28 cellular contexts compared by ENCODE assay signal in the genomic region with DNA sequence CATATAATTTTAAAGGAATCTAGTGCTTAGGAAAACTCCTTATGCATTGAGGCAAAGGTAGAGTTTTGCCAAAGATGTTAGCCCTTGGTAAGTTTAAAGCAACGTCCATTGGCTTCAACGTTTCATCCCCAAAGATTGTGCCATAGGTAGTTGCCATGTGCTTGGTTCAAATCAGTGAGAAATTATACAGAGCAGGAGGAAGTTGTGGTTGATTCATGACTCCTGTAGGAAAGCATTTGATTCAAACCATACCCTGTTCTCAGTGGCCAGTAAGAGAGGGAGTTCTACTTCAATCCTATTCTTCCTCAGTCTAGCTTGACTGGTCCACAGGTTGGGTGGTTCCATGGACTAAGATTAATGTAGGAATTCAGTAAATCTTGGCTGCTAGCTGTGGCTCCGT.
A peak's percentile ranks its signal among the peaks of the same experiment; 100 is the strongest.
DNase-seq lines count a peak whose midpoint lies in the region; ATAC-seq, FAIRE-seq and TF ChIP-seq lines count a peak whose summit lies in the region.
"Had no signal": no experiment of that assay in that cellular context is flagged by ENCODE, and none has a peak within 500 bp of the region (broad histone marks: within the 10 kb centered on the region; RNA-seq: fewer than 3 reads in every experiment).

No MANE protein-coding gene starts in this region.

- 86% methylated on average over 3 of the region's 3 CpGs; no CpG with 5 or more reads in 1 of the 2 experiments for WGBS in H1 (ENCODE audit: extremely low coverage in 1 of 2, insufficient coverage in 1 of 2, insufficient read length in 1 of 2, insufficient replicate concordance in 2 of 2, low coverage in 1 of 2, low lambda C conversion rate in 2 of 2, missing lambda C conversion rate in 1 of 2), 2 experiments

- no peak overlapping the region for H2AK5ac ChIP-seq in H1 (ENCODE audit: low read depth, low read length)

- H3K27ac ChIP-seq in H1 (ENCODE audit: low read depth, low read length): no peak overlapping the region
- H3K27ac ChIP-seq: 22Rv1, colonic mucosa, right lobe of liver had no signal

- H4K20me1 ChIP-seq in H1 (replicated peaks in 1 of 2; ENCODE audit: control insufficient read depth in 1 of 2, insufficient read depth in 2 of 2, low read length in 2 of 2): no peaks in the 10 kb centered on the region

- H3K27ac Mint-ChIP-seq in effector memory CD8-positive, alpha-beta T cell: no peak overlapping the region
- H3K27ac Mint-ChIP-seq: activated T-cell treated with anti-CD3 and anti-CD28 coated beads, Interleukin-2, amount 50 U/mL, for 24 hours; stimulated activated effector memory CD8-positive, alpha-beta T cell treated with anti-CD3 and anti-CD28 coated beads, Interleukin-12 subunit alpha, Interleukin-12 subunit beta, amount 100 ng/mL, for 72 hours had no signal

- H3K27me3 Mint-ChIP-seq in effector memory CD8-positive, alpha-beta T cell: peaks cover 41 to 52% of the 10 kb centered on the region in 2 donors
- H3K27me3 Mint-ChIP-seq: brain had no signal

- no peaks in the 10 kb centered on the region for H3K9me3 Mint-ChIP-seq in effector memory CD8-positive, alpha-beta T cell
- H3K9me3 Mint-ChIP-seq: activated T-cell treated with anti-CD3 and anti-CD28 coated beads, Interleukin-2, amount 50 U/mL, for 24 hours; stimulated activated effector memory CD8-positive, alpha-beta T cell treated with anti-CD3 and anti-CD28 coated beads, Interleukin-12 subunit alpha, Interleukin-12 subunit beta, amount 100 ng/mL, for 72 hours had no signal

- H2AFZ ChIP-seq in H1 (ENCODE audit: low read length): no peak overlapping the region

- no peak overlapping the region for H2BK5ac ChIP-seq in H1 (ENCODE audit: low read depth, low read length)

- FAIRE-seq in H1 (lab: Jason Lieb, UNC): no peak
- FAIRE-seq: D721Med, frontal cortex, GM12892 had no signal

- no peaks in the 10 kb centered on the region for H3K36me3 Mint-ChIP-seq in effector memory CD8-positive, alpha-beta T cell (ENCODE audit: insufficient read depth)
- H3K36me3 Mint-ChIP-seq: stimulated activated effector memory CD8-positive, alpha-beta T cell treated with anti-CD3 and anti-CD28 coated beads, Interleukin-12 subunit alpha, Interleukin-12 subunit beta, amount 100 ng/mL, for 72 hours had no signal

- TF ChIP-seq POLR2A in H1 (IDR thresholded peaks at IDR 0.05; ENCODE audit: control extremely low read depth in 1 of 2, low read depth in 2 of 2, low read length in 2 of 2): no peak

- H3K18ac ChIP-seq in H1 (ENCODE audit: extremely low read depth, low read length): no peak overlapping the region

- no peak overlapping the region for H2BK120ac ChIP-seq in H1 (replicated peaks; ENCODE audit: low read depth, low read length)

- H2BK20ac ChIP-seq in H1 (ENCODE audit: low read length): no peak overlapping the region

- no peak for TF ChIP-seq EP300 in H1 (IDR thresholded peaks at IDR 0.05; ENCODE audit: borderline replicate concordance in 1 of 2, low read depth in 2 of 2, low read length in 2 of 2)

- no peak overlapping the region for H3K23ac ChIP-seq in H1 (ENCODE audit: insufficient read length)

- no peak overlapping the region for H2BK15ac ChIP-seq in H1 (ENCODE audit: low read length)

- CTCF ChIA-PET in H1 (lab: Charles Lee; ENCODE audit: partially characterized antibody): interaction anchor here (0.9 kb wide), 1 partner anchor 82 kb away, joined by 3 read pairs; no protein-coding TSS in a partner anchor

- POLR2A ChIA-PET in H1 (lab: Charles Lee; ENCODE audit: partially characterized antibody): no interaction called here

- no peak overlapping the region for H4K8ac ChIP-seq in H1 (ENCODE audit: extremely low read depth, insufficient read depth, low read length)

- peak; percentile 12 for DNase-seq in SKM-1 treated with dmso at 0.1 percent for 144 hours (lab: John Stamatoyannopoulos, UW; ENCODE audit: unreplicated experiment)
- no peak for DNase-seq in SKM-1 (lab: John Stamatoyannopoulos, UW; ENCODE audit: unreplicated experiment)
- peak; percentile 24 for DNase-seq in OCI-M1 (lab: John Stamatoyannopoulos, UW)
- no peak for DNase-seq in H1 (ENCODE audit: low read depth in 1 of 2, low spot score in 2 of 2)
- no peak for DNase-seq in head of caudate nucleus
- no peak for DNase-seq in effector memory CD8-positive, alpha-beta T cell
- no peak for DNase-seq in NCI-H2171 treated with DMSO at 0.1 percent for 48 hours (lab: John Stamatoyannopoulos, UW)
- DNase-seq: activated CD4-positive, alpha-beta T cell treated with anti-CD3 and anti-CD28 coated beads for 4 hours; activated gamma-delta T cell; activated T-cell treated with anti-CD3 and anti-CD28 coated beads, Interleukin-2, amount 50 U/mL, for 24 hours; colonic mucosa; hippocampal formation; mesenchymal stem cell; NCI-H1417; NCI-H2081; NCI-H345; right lobe of liver; SK-N-SH; stimulated activated CD4-positive, alpha-beta T cell treated with anti-CD3 and anti-CD28 coated beads, Interleukin-4, amount 100 ng/mL, for 24 hours; substantia nigra had no signal

- H3K79me2 ChIP-seq in H1 (ENCODE audit: control insufficient read depth in 1 of 2, insufficient read depth in 2 of 2, low read length in 2 of 2): no peaks in the 10 kb centered on the region

- no peaks in the 10 kb centered on the region for H3K9me3 ChIP-seq in H1 (ENCODE audit: insufficient read depth in 2 of 2, low read depth in 1 of 2, low read length in 1 of 2)
- H3K9me3 ChIP-seq: colonic mucosa, right lobe of liver, SK-N-SH had no signal

- peaks cover 2 to 11% (median 9%) of the 10 kb centered on the region in 4 experiments; a peak in 5 of 7 replicates for H3K4me1 ChIP-seq in H1 (replicated peaks in 1 of 4; ENCODE audit: control insufficient read depth in 3 of 4, insufficient read depth in 4 of 4, low read length in 3 of 4)
- H3K4me1 ChIP-seq: colonic mucosa, right lobe of liver had no signal

- intact Hi-C loops in head of caudate nucleus (cut with DNase I): loop anchor here (10.0 kb wide), 2 partner anchors 365 to 525 kb away; no protein-coding TSS in a partner anchor

- no peak overlapping the region for H3K4ac ChIP-seq in H1 (replicated peaks; ENCODE audit: insufficient read length, low read depth, low read length)

- no peak for TF ChIP-seq RAD21 in H1 (IDR thresholded peaks at IDR 0.05 in 1 of 2, conservative IDR thresholded peaks at IDR 0.05 in 1 of 2; ENCODE audit: low read depth in 2 of 2, low read length in 2 of 2)

- no peak for ATAC-seq in GM18498 (IDR thresholded peaks at IDR 0.05; ENCODE audit: unreplicated experiment)
- ATAC-seq in effector memory CD8-positive, alpha-beta T cell (replicated peaks): no peak
- ATAC-seq: left lobe of liver; right lobe of liver; stimulated activated effector memory CD8-positive, alpha-beta T cell treated with anti-CD3 and anti-CD28 coated beads, Interleukin-12 subunit alpha, Interleukin-12 subunit beta, amount 100 ng/mL, for 72 hours had no signal

- TF ChIP-seq CTCF in H1 (IDR thresholded peaks at IDR 0.05; ENCODE audit: control extremely low read depth in 1 of 3, insufficient read depth in 1 of 3, low read depth in 1 of 3, low read length in 3 of 3): no peak

- H2BK12ac ChIP-seq in H1 (ENCODE audit: low read depth, low read length): peak overlapping the region; percentile 13; the same call in 1 of the 2 replicates

- no peak overlapping the region for H3K56ac ChIP-seq in H1 (replicated peaks; ENCODE audit: insufficient read length, low read depth, low read length)

- no peak overlapping the region for H3K14ac ChIP-seq in H1 (ENCODE audit: insufficient read length)

- H3K4me2 ChIP-seq in H1 (ENCODE audit: insufficient read depth in 1 of 2, low read depth in 2 of 2, low read length in 2 of 2): no peak overlapping the region
- H3K4me2 ChIP-seq: SK-N-SH had no signal

- H3K4me3 Mint-ChIP-seq in effector memory CD8-positive, alpha-beta T cell: no peak overlapping the region
- H3K4me3 Mint-ChIP-seq: activated T-cell treated with anti-CD3 and anti-CD28 coated beads, Interleukin-2, amount 50 U/mL, for 24 hours; brain; stimulated activated effector memory CD8-positive, alpha-beta T cell treated with anti-CD3 and anti-CD28 coated beads, Interleukin-12 subunit alpha, Interleukin-12 subunit beta, amount 100 ng/mL, for 72 hours had no signal

- no peaks in the 10 kb centered on the region for H3K79me1 ChIP-seq in H1 (ENCODE audit: low read depth, low read length)

- no peaks in the 10 kb centered on the region for H3K36me3 ChIP-seq in H1 (ENCODE audit: control insufficient read depth in 2 of 4, insufficient read depth in 4 of 4, low read length in 3 of 4)
- H3K36me3 ChIP-seq: colonic mucosa, right lobe of liver had no signal

- no peak overlapping the region for H3K9ac ChIP-seq in H1 (replicated peaks in 1 of 4; ENCODE audit: extremely low read depth in 1 of 4, low read depth in 3 of 4, low read length in 3 of 4)
- H3K9ac ChIP-seq: SK-N-SH had no signal

- no peaks in the 10 kb centered on the region; the same call in 1 of the 2 replicates for H3K23me2 ChIP-seq in H1 (ENCODE audit: low read depth, low read length)

- no peak overlapping the region for H3K4me3 ChIP-seq in H1 (ENCODE audit: extremely low read depth in 1 of 4, insufficient read depth in 2 of 4, low read depth in 3 of 4, low read length in 4 of 4)
- H3K4me3 ChIP-seq: colonic mucosa, right lobe of liver had no signal

- no peaks in the 10 kb centered on the region for H3K4me1 Mint-ChIP-seq in effector memory CD8-positive, alpha-beta T cell (ENCODE audit: low read depth in 2 of 2)
- H3K4me1 Mint-ChIP-seq: stimulated activated effector memory CD8-positive, alpha-beta T cell treated with anti-CD3 and anti-CD28 coated beads, Interleukin-12 subunit alpha, Interleukin-12 subunit beta, amount 100 ng/mL, for 72 hours had no signal

- H4K5ac ChIP-seq in H1 (ENCODE audit: insufficient read length, low read depth, low read length): no peak overlapping the region

- H3K27me3 ChIP-seq in H1 (replicated peaks in 1 of 4; ENCODE audit: control insufficient read depth in 3 of 4, extremely low read depth in 1 of 4, insufficient read depth in 3 of 4, low read length in 3 of 4): no peaks in the 10 kb centered on the region; a peak in 1 of 7 replicates
- H3K27me3 ChIP-seq: colonic mucosa, right lobe of liver had no signal

- H4K91ac ChIP-seq in H1 (replicated peaks; ENCODE audit: insufficient read length, low read length): no peak overlapping the region

TF ChIP-seq in H1, 55 proteins besides CTCF, POLR2A, EP300 and RAD21:
- TF ChIP-seq BRCA1 (IDR thresholded peaks at IDR 0.05; ENCODE audit: low read depth, low read length) (no peak), CHD2 (IDR thresholded peaks at IDR 0.05; ENCODE audit: low read length) (no peak)

Comparison
In these comparisons a context has a peak if more than half of its experiments do, and no peak if none do; other contexts are left out.
1. DNase-seq: peak in SKM-1 treated with dmso at 0.1 percent for 144 hours (single experiment) and OCI-M1 (single experiment); none in SKM-1 (single experiment), H1 (0 of 2), head of caudate nucleus (0 of 42), effector memory CD8-positive, alpha-beta T cell (0 of 3) and NCI-H2171 treated with DMSO at 0.1 percent for 48 hours (single experiment).